1 cellular context compared by ENCODE assay signal in the genomic region with DNA sequence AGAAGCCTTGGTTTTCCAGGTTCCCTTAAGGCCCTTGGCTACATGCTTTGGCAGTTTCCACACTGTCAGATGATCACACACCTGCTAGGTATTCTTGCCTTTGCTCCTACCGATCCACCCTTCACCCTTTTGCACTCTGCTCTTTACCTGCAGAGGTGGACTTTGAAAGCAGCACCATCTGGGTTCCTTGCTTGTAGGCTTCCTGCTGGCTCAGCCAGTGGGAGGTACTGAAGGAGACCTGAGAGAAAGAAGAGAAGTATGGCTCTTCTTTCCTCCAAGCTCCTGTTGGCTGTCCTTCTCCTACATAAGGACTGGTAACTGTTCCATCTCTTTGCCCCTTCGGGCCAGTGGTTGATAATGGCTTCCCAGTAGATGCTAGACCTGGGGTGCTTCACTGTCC.
TF ChIP-seq lines count a peak whose summit lies in the region.

No MANE protein-coding gene starts in this region.

TF ChIP-seq in liver, 16 proteins besides CTCF, POLR2A, EP300 and RAD21:
- TF ChIP-seq HNF4A (conservative IDR thresholded peaks at IDR 0.05) = peak; percentile 36 to 37
- TF ChIP-seq, protein P1, sequence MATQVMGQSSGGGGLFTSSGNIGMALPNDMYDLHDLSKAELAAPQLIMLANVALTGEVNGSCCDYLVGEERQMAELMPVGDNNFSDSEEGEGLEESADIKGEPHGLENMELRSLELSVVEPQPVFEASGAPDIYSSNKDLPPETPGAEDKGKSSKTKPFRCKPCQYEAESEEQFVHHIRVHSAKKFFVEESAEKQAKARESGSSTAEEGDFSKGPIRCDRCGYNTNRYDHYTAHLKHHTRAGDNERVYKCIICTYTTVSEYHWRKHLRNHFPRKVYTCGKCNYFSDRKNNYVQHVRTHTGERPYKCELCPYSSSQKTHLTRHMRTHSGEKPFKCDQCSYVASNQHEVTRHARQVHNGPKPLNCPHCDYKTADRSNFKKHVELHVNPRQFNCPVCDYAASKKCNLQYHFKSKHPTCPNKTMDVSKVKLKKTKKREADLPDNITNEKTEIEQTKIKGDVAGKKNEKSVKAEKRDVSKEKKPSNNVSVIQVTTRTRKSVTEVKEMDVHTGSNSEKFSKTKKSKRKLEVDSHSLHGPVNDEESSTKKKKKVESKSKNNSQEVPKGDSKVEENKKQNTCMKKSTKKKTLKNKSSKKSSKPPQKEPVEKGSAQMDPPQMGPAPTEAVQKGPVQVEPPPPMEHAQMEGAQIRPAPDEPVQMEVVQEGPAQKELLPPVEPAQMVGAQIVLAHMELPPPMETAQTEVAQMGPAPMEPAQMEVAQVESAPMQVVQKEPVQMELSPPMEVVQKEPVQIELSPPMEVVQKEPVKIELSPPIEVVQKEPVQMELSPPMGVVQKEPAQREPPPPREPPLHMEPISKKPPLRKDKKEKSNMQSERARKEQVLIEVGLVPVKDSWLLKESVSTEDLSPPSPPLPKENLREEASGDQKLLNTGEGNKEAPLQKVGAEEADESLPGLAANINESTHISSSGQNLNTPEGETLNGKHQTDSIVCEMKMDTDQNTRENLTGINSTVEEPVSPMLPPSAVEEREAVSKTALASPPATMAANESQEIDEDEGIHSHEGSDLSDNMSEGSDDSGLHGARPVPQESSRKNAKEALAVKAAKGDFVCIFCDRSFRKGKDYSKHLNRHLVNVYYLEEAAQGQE (IDR thresholded peaks at IDR 0.05) = no peak
- TF ChIP-seq FOXA2 (IDR thresholded peaks at IDR 0.05) = no peak
- TF ChIP-seq JUND (IDR thresholded peaks at IDR 0.05) = no peak
- TF ChIP-seq, protein P2, sequence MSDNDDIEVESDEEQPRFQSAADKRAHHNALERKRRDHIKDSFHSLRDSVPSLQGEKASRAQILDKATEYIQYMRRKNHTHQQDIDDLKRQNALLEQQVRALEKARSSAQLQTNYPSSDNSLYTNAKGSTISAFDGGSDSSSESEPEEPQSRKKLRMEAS (IDR thresholded peaks at IDR 0.05) = no peak
- TF ChIP-seq EGR1 (IDR thresholded peaks at IDR 0.05; ENCODE audit: low read depth in 2 of 2) = no peak
- no peak for TF ChIP-seq NR2F2 (IDR thresholded peaks at IDR 0.05)
- no peak for TF ChIP-seq FOXA1 (IDR thresholded peaks at IDR 0.05)
TF ChIP-seq in liver: peak in this region for 1.
